In genomic region chr2:87041321-87041978, GRCh38 we compare ENCODE assay signal across 8 cellular contexts. TPM values are rescaled to one million over a fixed set of nuclear protein-coding genes. Genes with fewer than 3 reads are reported as not detected.
DNase-seq lines count a peak whose midpoint lies in the region; ATAC-seq and TF ChIP-seq lines count a peak whose summit lies in the region.
"Not testable (repeated sequence)": the region's sequence is repeated elsewhere in the genome, so short reads cannot be mapped to it uniquely, and the experiment has no call there.

No MANE protein-coding gene starts in this region.

- H3K9ac ChIP-seq in Loucy (ENCODE audit: low read depth, low read length, poor library complexity, severe bottlenecking) = not testable (repeated sequence)

- CTCF ChIA-PET in activated CD8-positive, alpha-beta memory T cell treated with anti-CD3 and anti-CD28 coated beads, Interleukin-2, amount 10 ng/mL, durations not matched to agents 7 days and 5 days (lab: Charles Lee) = not testable (repeated sequence)

- not testable (repeated sequence) for H3K4me1 Mint-ChIP-seq in activated CD8-positive, alpha-beta memory T cell treated with anti-CD3 and anti-CD28 coated beads, Interleukin-2, amount 10 ng/mL, durations not matched to agents 7 days and 5 days; memory B cell

- H2AFZ ChIP-seq in Loucy (ENCODE audit: low read length) = not testable (repeated sequence)

- H3K4me2 ChIP-seq in Loucy (ENCODE audit: low read depth, low read length, poor library complexity, severe bottlenecking) = not testable (repeated sequence)

- H3K27me3 ChIP-seq in Loucy (ENCODE audit: insufficient read depth, low read length, poor library complexity, severe bottlenecking); cardiac muscle cell: not testable (repeated sequence)

- not testable (repeated sequence) for H3K9me3 ChIP-seq in Loucy (ENCODE audit: insufficient read depth, low read depth, low read length); cardiac muscle cell (ENCODE audit: low read depth)

- not testable (repeated sequence) for H3K27me3 Mint-ChIP-seq in activated CD8-positive, alpha-beta memory T cell treated with anti-CD3 and anti-CD28 coated beads, Interleukin-2, amount 10 ng/mL, durations not matched to agents 7 days and 5 days; memory B cell

- not testable (repeated sequence) for H4K20me1 ChIP-seq in Loucy (ENCODE audit: insufficient read depth, low read length, poor library complexity, severe bottlenecking)

- not testable (repeated sequence) for H3K9me2 ChIP-seq in Loucy (replicated peaks; ENCODE audit: low read depth, low read length)

- H3K4me3 ChIP-seq in Loucy (ENCODE audit: low read length, poor library complexity, severe bottlenecking); cardiac fibroblast (replicated peaks in 1 of 2; ENCODE audit: low read depth in 2 of 2, low read length in 2 of 2); cardiac muscle cell: not testable (repeated sequence)

- not testable (repeated sequence) for H3K36me3 ChIP-seq in Loucy (ENCODE audit: insufficient read depth, low read length); cardiac muscle cell

- H3K79me2 ChIP-seq in Loucy (ENCODE audit: insufficient read depth, low read length) = not testable (repeated sequence)

- not testable (repeated sequence) for H3K27ac Mint-ChIP-seq in activated CD8-positive, alpha-beta memory T cell treated with anti-CD3 and anti-CD28 coated beads, Interleukin-2, amount 10 ng/mL, durations not matched to agents 7 days and 5 days; memory B cell

- H3K4me3 Mint-ChIP-seq in activated CD8-positive, alpha-beta memory T cell treated with anti-CD3 and anti-CD28 coated beads, Interleukin-2, amount 10 ng/mL, durations not matched to agents 7 days and 5 days; memory B cell: not testable (repeated sequence)

- not testable (repeated sequence) for H3K36me3 Mint-ChIP-seq in activated CD8-positive, alpha-beta memory T cell treated with anti-CD3 and anti-CD28 coated beads, Interleukin-2, amount 10 ng/mL, durations not matched to agents 7 days and 5 days; memory B cell

- not testable (repeated sequence) for H3F3A ChIP-seq in Loucy (ENCODE audit: low read depth)

- peak; percentile 53 for ATAC-seq in GM18873 (IDR thresholded peaks at IDR 0.05; ENCODE audit: low FRiP score, unreplicated experiment)
- ATAC-seq in activated CD8-positive, alpha-beta memory T cell treated with anti-CD3 and anti-CD28 coated beads, Interleukin-2, amount 10 ng/mL, durations not matched to agents 7 days and 5 days = peak; percentile 61
- ATAC-seq in memory B cell (ENCODE audit: low read depth) = peak; percentile 50

- not testable (repeated sequence) for H3K27ac ChIP-seq in cardiac muscle cell

- not testable (repeated sequence) for H3K4me1 ChIP-seq in Loucy (ENCODE audit: insufficient read depth, low read length, poor library complexity, severe bottlenecking); cardiac muscle cell (ENCODE audit: low read depth)

- DNase-seq in AG09319 (ENCODE audit: extremely low read depth, low read depth); cardiac fibroblast (ENCODE audit: low read depth in 2 of 2); cardiac muscle cell (ENCODE audit: low read depth in 1 of 2, low spot score in 1 of 2): not testable (repeated sequence)
- peak; percentile 40 for DNase-seq in activated CD8-positive, alpha-beta memory T cell treated with anti-CD3 and anti-CD28 coated beads, Interleukin-2, amount 10 ng/mL, durations not matched to agents 7 days and 5 days
- peak; percentile 13 to 17 for DNase-seq in memory B cell (ENCODE audit: low spot score in 2 of 2)
- DNase-seq in stimulated activated CD4-positive, alpha-beta T cell treated with anti-CD3 and anti-CD28 coated beads, Interleukin-4, amount 100 ng/mL, for 24 hours = peak; percentile 39

- not testable (repeated sequence) for H3K9me3 Mint-ChIP-seq in activated CD8-positive, alpha-beta memory T cell treated with anti-CD3 and anti-CD28 coated beads, Interleukin-2, amount 10 ng/mL, durations not matched to agents 7 days and 5 days (ENCODE audit: low read depth); memory B cell

- TF ChIP-seq CTCF in AG09319 (IDR thresholded peaks at IDR 0.05; ENCODE audit: low read depth, low read length) (peak; percentile 7; the same call in 1 of the 2 replicates), Loucy (conservative IDR thresholded peaks at IDR 0.05; ENCODE audit: low read length) (0 out of 2 replicates have a peak, but pooled peaks have one; percentile 10), cardiac fibroblast (IDR thresholded peaks at IDR 0.05; ENCODE audit: low read depth, low read length) (peak; percentile 24), cardiac muscle cell (IDR thresholded peaks at IDR 0.05; ENCODE audit: low read depth, low read length) (peak; percentile 26)

RNA-seq across cellular contexts. Expression of gene PLGLB1, which starts 19.8 kb away (rescaled TPM):
- 1 to 10 TPM; 3.3 to 4.4 TPM for total RNA-seq in activated CD8-positive, alpha-beta memory T cell treated with anti-CD3 and anti-CD28 coated beads, Interleukin-2, amount 10 ng/mL, durations not matched to agents 7 days and 5 days
- total RNA-seq in cardiac muscle cell = 0.92 and 2.7 TPM in 2 replicates
- 4.6 and 5.3 TPM in 2 replicates for polyA plus RNA-seq in cardiac muscle cell
